ENCODE assay signal across 22 cellular contexts in the genomic region with DNA sequence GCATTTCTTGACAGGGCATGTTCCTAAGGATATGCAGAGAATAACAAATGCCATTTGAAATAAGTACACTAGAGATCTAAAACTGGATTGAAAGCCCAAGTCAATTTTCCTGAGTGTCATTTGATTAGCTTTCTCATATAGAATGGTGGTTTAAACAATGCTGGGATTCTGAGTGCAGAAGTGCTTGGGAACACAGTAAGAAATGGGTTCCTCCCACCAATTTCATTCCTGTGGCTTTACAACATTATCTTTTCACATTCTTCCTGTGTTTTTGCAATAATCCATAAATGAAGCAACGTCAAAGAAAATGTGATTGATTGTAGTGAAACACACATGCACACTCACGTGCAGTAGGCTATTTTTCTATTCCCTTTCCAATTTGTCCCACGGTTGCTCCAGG.
"Had no signal": no experiment of that assay in that cellular context is flagged by ENCODE, and none has a peak within 500 bp of the region (broad histone marks: within the 10 kb centered on the region; RNA-seq: fewer than 3 reads in every experiment).

No MANE protein-coding gene starts in this region.

- H3K4me1 ChIP-seq: right atrium auricular region, suprapubic skin, thyroid gland had no signal

- H3K4me2 ChIP-seq: hepatocyte had no signal

- H3K36me3 ChIP-seq: esophagus muscularis mucosa, neutrophil, right atrium auricular region, sigmoid colon, suprapubic skin, thyroid gland had no signal

- FAIRE-seq: urothelium cell line had no signal

- H3K79me2 ChIP-seq: hepatocyte had no signal

- H3K9me3 ChIP-seq: esophagus muscularis mucosa, neutrophil, right atrium auricular region, sigmoid colon, suprapubic skin, thyroid gland had no signal

- DNase-seq: cortex of kidney; dorsolateral prefrontal cortex; effector memory CD8-positive, alpha-beta T cell; foreskin melanocyte; head of caudate nucleus; kidney glomerular epithelial cell; mesendoderm; naive thymus-derived CD4-positive, alpha-beta T cell; nephron progenitor cell; posterior cingulate gyrus; sigmoid colon; stimulated activated CD4-positive, alpha-beta T cell treated with anti-CD3 and anti-CD28 coated beads, Interleukin-4, amount 100 ng/mL, for 1 hour; stimulated activated CD8-positive, alpha-beta memory T cell treated with anti-CD3 and anti-CD28 coated beads, Interleukin-4, amount 100 ng/mL, for 48 hours; stimulated activated naive CD8-positive, alpha-beta T cell treated with anti-CD3 and anti-CD28 coated beads, Interleukin-15, Interleukin-2, amounts not matched to agents 100 U/mL and 50 U/mL, for 24 hours; thyroid gland had no signal

- H3K27me3 ChIP-seq: dorsolateral prefrontal cortex, esophagus muscularis mucosa, neutrophil, right atrium auricular region, sigmoid colon, suprapubic skin, thyroid gland had no signal

- H3K4me3 ChIP-seq: dorsolateral prefrontal cortex, esophagus muscularis mucosa, hepatocyte, right atrium auricular region, sigmoid colon, suprapubic skin, thyroid gland had no signal

- H2AFZ ChIP-seq: hepatocyte had no signal

- H3K27ac ChIP-seq: dorsolateral prefrontal cortex, epithelial cell of prostate, esophagus muscularis mucosa, hepatocyte, neutrophil, right atrium auricular region, sigmoid colon, suprapubic skin, thyroid gland had no signal
